31 cellular contexts compared by ENCODE assay signal in the genomic region with DNA sequence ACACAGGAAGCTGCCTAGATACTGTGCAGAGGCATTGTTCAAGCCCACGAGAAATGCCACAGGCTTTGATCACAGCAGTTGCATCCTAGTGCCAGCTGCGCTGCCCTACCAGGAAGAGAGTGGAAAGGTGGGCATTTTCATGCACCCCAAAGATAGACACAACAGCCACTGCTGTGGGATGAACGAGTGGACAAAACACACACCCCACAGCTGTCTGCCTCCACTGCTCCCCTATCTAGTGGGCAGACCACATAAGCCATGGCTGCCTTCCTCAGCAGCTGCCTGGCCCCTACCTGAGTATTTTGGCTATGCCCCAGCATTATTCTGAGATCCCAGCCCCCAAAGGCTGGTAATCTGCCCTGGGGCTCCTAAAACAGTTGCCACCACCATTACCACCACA.
"Had no signal": no experiment of that assay in that cellular context is flagged by ENCODE, and none has a peak within 500 bp of the region (broad histone marks: within the 10 kb centered on the region; RNA-seq: fewer than 3 reads in every experiment).

No MANE protein-coding gene starts in this region.

- H3K36me3 ChIP-seq: ascending aorta had no signal

- ATAC-seq: activated T-helper 17 cell treated with anti-CD3 and anti-CD28 coated beads, Interleukin-2, amount 50 U/mL, for 72 hours; body of pancreas; Right ventricle myocardium inferior had no signal

- H3K27ac Mint-ChIP-seq: activated B cell treated with CpG ODN at 0.5 μM for 24 hours; activated CD4-positive, alpha-beta memory T cell treated with anti-CD3 and anti-CD28 coated beads for 36 hours; activated CD4-positive, alpha-beta T cell treated with anti-CD3 and anti-CD28 coated beads, Interleukin-2, amount 10 ng/mL, durations not matched to agents 24 days and 14 days; activated naive CD4-positive, alpha-beta T cell treated with anti-CD3 and anti-CD28 coated beads, Interleukin-2, amount 50 U/mL, for 24 hours; activated T-helper 17 cell treated with anti-CD3 and anti-CD28 coated beads, Interleukin-2, amount 50 U/mL, for 72 hours; T-cell had no signal

- H3K4me1 Mint-ChIP-seq: activated B cell treated with CpG ODN at 0.5 μM for 24 hours; activated CD4-positive, alpha-beta T cell treated with anti-CD3 and anti-CD28 coated beads, Interleukin-2, amount 10 ng/mL, durations not matched to agents 24 days and 14 days; activated naive CD4-positive, alpha-beta T cell treated with anti-CD3 and anti-CD28 coated beads, Interleukin-2, amount 50 U/mL, for 24 hours; activated T-helper 17 cell treated with anti-CD3 and anti-CD28 coated beads, Interleukin-2, amount 50 U/mL, for 72 hours; central memory CD8-positive, alpha-beta T cell; T-cell had no signal

- DNase-seq: activated B cell treated with CpG ODN at 0.5 μM for 24 hours; activated CD4-positive, alpha-beta memory T cell treated with anti-CD3 and anti-CD28 coated beads for 36 hours; activated CD4-positive, alpha-beta T cell treated with anti-CD3 and anti-CD28 coated beads for 1 hour; activated CD4-positive, alpha-beta T cell treated with anti-CD3 and anti-CD28 coated beads, Interleukin-2, amount 10 ng/mL, durations not matched to agents 24 days and 14 days; activated CD8-positive, alpha-beta memory T cell treated with anti-CD3 and anti-CD28 coated beads for 24 hours; activated naive CD4-positive, alpha-beta T cell; activated T-cell treated with anti-CD3 and anti-CD28 coated beads for 4 hours; activated T-cell treated with anti-CD3 and anti-CD28 coated beads, Interleukin-2, amount 50 U/mL, for 48 hours; body of pancreas; KG1; MV-4-11; NCI-H1092 treated with DMSO at 0.1 percent for 48 hours; NCI-H1417 treated with DMSO at 0.1 percent for 48 hours; NCI-H1694; NCI-H2029; NCI-H2107; NCI-H2171 treated with DMSO at 0.1 percent for 48 hours; NCI-H345; NCI-H510A; NCI-H526 treated with DMSO at 0.1 percent for 48 hours; NCI-H82; T-cell; T-helper 2 cell; T1000 had no signal

- H3K27ac ChIP-seq: ascending aorta, body of pancreas, SK-N-MC had no signal

- H3K27me3 ChIP-seq: ascending aorta, body of pancreas had no signal

- H3K4me1 ChIP-seq: ascending aorta, body of pancreas had no signal

- H3K4me3 Mint-ChIP-seq: activated B cell treated with CpG ODN at 0.5 μM for 24 hours; activated CD4-positive, alpha-beta memory T cell treated with anti-CD3 and anti-CD28 coated beads for 36 hours; activated CD4-positive, alpha-beta T cell treated with anti-CD3 and anti-CD28 coated beads, Interleukin-2, amount 10 ng/mL, durations not matched to agents 24 days and 14 days; activated naive CD4-positive, alpha-beta T cell treated with anti-CD3 and anti-CD28 coated beads, Interleukin-2, amount 50 U/mL, for 24 hours; activated T-helper 17 cell treated with anti-CD3 and anti-CD28 coated beads, Interleukin-2, amount 50 U/mL, for 72 hours; central memory CD8-positive, alpha-beta T cell; T-cell had no signal

- H3K9me3 Mint-ChIP-seq: activated B cell treated with CpG ODN at 0.5 μM for 24 hours; activated CD4-positive, alpha-beta memory T cell treated with anti-CD3 and anti-CD28 coated beads for 36 hours; activated CD4-positive, alpha-beta T cell treated with anti-CD3 and anti-CD28 coated beads, Interleukin-2, amount 10 ng/mL, durations not matched to agents 24 days and 14 days; activated naive CD4-positive, alpha-beta T cell treated with anti-CD3 and anti-CD28 coated beads, Interleukin-2, amount 50 U/mL, for 24 hours; activated T-helper 17 cell treated with anti-CD3 and anti-CD28 coated beads, Interleukin-2, amount 50 U/mL, for 72 hours; central memory CD8-positive, alpha-beta T cell; T-cell had no signal

- FAIRE-seq: TTC549 had no signal

- H3K36me3 Mint-ChIP-seq: activated CD4-positive, alpha-beta memory T cell treated with anti-CD3 and anti-CD28 coated beads for 36 hours; activated naive CD4-positive, alpha-beta T cell treated with anti-CD3 and anti-CD28 coated beads, Interleukin-2, amount 50 U/mL, for 24 hours; T-cell had no signal

- H3K9me3 ChIP-seq: ascending aorta, body of pancreas had no signal

- H3K27me3 Mint-ChIP-seq: activated B cell treated with CpG ODN at 0.5 μM for 24 hours; activated CD4-positive, alpha-beta memory T cell treated with anti-CD3 and anti-CD28 coated beads for 36 hours; activated CD4-positive, alpha-beta T cell treated with anti-CD3 and anti-CD28 coated beads, Interleukin-2, amount 10 ng/mL, durations not matched to agents 24 days and 14 days; activated naive CD4-positive, alpha-beta T cell treated with anti-CD3 and anti-CD28 coated beads, Interleukin-2, amount 50 U/mL, for 24 hours; activated T-helper 17 cell treated with anti-CD3 and anti-CD28 coated beads, Interleukin-2, amount 50 U/mL, for 72 hours; central memory CD8-positive, alpha-beta T cell; T-cell had no signal

- H3K4me3 ChIP-seq: ascending aorta, body of pancreas, SK-N-MC had no signal
